Comparison of ENCODE assay signal across 13 cellular contexts in the genomic region with DNA sequence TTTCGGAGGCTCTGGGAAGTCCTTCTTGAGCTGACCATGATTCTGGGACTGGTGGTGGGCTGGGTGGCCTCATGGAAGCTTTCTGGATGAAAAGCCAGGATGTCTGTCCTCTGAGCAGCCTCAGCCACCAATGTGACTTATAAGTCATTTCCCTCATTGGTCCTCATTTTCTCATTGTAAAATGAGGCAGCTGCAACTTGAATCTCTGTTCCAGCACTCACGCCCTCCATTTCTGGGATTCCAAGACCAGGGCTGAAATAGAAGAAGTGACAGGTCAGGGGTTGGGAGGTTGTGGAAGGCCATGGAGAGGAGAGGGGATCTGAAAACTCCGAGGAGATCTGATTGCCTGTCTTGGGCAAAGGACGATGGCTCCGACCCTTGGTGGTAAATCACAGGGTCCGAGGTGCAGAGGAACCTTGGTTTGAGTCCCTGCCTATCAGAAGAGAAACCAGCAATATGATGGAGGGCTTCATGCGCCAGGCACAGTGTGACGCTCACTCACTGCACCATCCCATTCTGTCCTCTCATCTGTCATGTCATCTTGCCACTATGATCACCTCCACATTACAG.
"Had no signal": no experiment of that assay in that cellular context is flagged by ENCODE, and none has a peak within 500 bp of the region (broad histone marks: within the 10 kb centered on the region; RNA-seq: fewer than 3 reads in every experiment).

No MANE protein-coding gene starts in this region.

- H3K27me3 Mint-ChIP-seq: activated naive CD4-positive, alpha-beta T cell treated with anti-CD3 and anti-CD28 coated beads, Interleukin-2, amount 10 ng/mL, durations not matched to agents 7 days and 5 days; progenitor cell of endocrine pancreas had no signal

- H3K4me3 ChIP-seq: tibial nerve had no signal

- H3K9me3 Mint-ChIP-seq: activated T-helper 2 cell treated with anti-CD3 and anti-CD28 coated beads, Interferon-gamma antibody, Interleukin-2, Interleukin-4, amounts not matched to agents 10 μg/mL and 5 μg/mL and 100 μg/mL, durations not matched to agents 14 hours and 24 hours and 36 hours had no signal

- H3K4me3 Mint-ChIP-seq: activated naive CD4-positive, alpha-beta T cell treated with anti-CD3 and anti-CD28 coated beads, Interleukin-2, amount 10 ng/mL, durations not matched to agents 7 days and 5 days; mesothelial cell of epicardium; naive thymus-derived CD8-positive, alpha-beta T cell; T-helper 1 cell treated with Interleukin-12 subunit alpha and Interleukin-12 subunit beta and Interleukin-4 antibody, amounts not matched to agents 30 μg/mL and 1 μg/mL, for 36 hours had no signal

- H3K27me3 ChIP-seq: tibial nerve had no signal

- DNase-seq: activated CD4-positive, alpha-beta T cell treated with anti-CD3 and anti-CD28 coated beads for 4 hours; activated naive CD4-positive, alpha-beta T cell treated with anti-CD3 and anti-CD28 coated beads, Interleukin-2, amount 10 ng/mL, durations not matched to agents 7 days and 5 days; activated T-cell treated with anti-CD3 and anti-CD28 coated beads for 4 hours; cerebellar nuclear complex; dermis blood vessel endothelial cell; naive thymus-derived CD8-positive, alpha-beta T cell; occipital lobe; stimulated activated CD4-positive, alpha-beta T cell treated with anti-CD3 and anti-CD28 coated beads, Interleukin-4, amount 100 ng/mL, for 24 hours had no signal

- H3K27ac Mint-ChIP-seq: activated T-helper 2 cell treated with anti-CD3 and anti-CD28 coated beads, Interferon-gamma antibody, Interleukin-2, Interleukin-4, amounts not matched to agents 10 μg/mL and 5 μg/mL and 100 μg/mL, durations not matched to agents 14 hours and 24 hours and 36 hours; naive thymus-derived CD8-positive, alpha-beta T cell; progenitor cell of endocrine pancreas; T-helper 1 cell treated with Interleukin-12 subunit alpha and Interleukin-12 subunit beta and Interleukin-4 antibody, amounts not matched to agents 30 μg/mL and 1 μg/mL, for 36 hours had no signal
